ENCODE assay signal across 20 cellular contexts in genomic region chr6:12586696-12587095, GRCh38.
"Had no signal": no experiment of that assay in that cellular context is flagged by ENCODE, and none has a peak within 500 bp of the region (broad histone marks: within the 10 kb centered on the region; RNA-seq: fewer than 3 reads in every experiment).

No MANE protein-coding gene starts in this region.

- H3K27ac Mint-ChIP-seq: immature natural killer cell; naive thymus-derived CD4-positive, alpha-beta T cell; nephron progenitor cell; stimulated activated memory B cell treated with anti-CD40 and anti-IgM and Interleukin-4, amounts not matched to agents 10 μg/mL and 1 μg/mL and 100 μg/mL, for 72 hours; stimulated activated naive CD8-positive, alpha-beta T cell treated with anti-CD3 and anti-CD28 coated beads, Interleukin-15, Interleukin-2, amounts not matched to agents 100 ng/mL and 50 ng/mL, for 24 hours had no signal

- H3K36me3 Mint-ChIP-seq: immature natural killer cell; naive thymus-derived CD4-positive, alpha-beta T cell; stimulated activated memory B cell treated with anti-CD40 and anti-IgM and Interleukin-4, amounts not matched to agents 10 μg/mL and 1 μg/mL and 100 μg/mL, for 72 hours had no signal

- H3K36me3 ChIP-seq: colonic mucosa, gastroesophageal sphincter, right lobe of liver, tibial artery, upper lobe of right lung, vagina had no signal

- H3K4me1 Mint-ChIP-seq: immature natural killer cell; stimulated activated memory B cell treated with anti-CD40 and anti-IgM and Interleukin-4, amounts not matched to agents 10 μg/mL and 1 μg/mL and 100 μg/mL, for 72 hours had no signal

- H3K9me3 Mint-ChIP-seq: immature natural killer cell; naive thymus-derived CD4-positive, alpha-beta T cell; nephron progenitor cell; stimulated activated memory B cell treated with anti-CD40 and anti-IgM and Interleukin-4, amounts not matched to agents 10 μg/mL and 1 μg/mL and 100 μg/mL, for 72 hours; stimulated activated naive CD8-positive, alpha-beta T cell treated with anti-CD3 and anti-CD28 coated beads, Interleukin-15, Interleukin-2, amounts not matched to agents 100 ng/mL and 50 ng/mL, for 24 hours had no signal

- DNase-seq: colonic mucosa; dermis blood vessel endothelial cell; glutamatergic neuron; immature natural killer cell; kidney; left colon; mammary epithelial cell; naive thymus-derived CD4-positive, alpha-beta T cell; nephron progenitor cell; psoas muscle; retina; right lobe of liver; stimulated activated CD4-positive, alpha-beta T cell treated with anti-CD3 and anti-CD28 coated beads, Interleukin-4, amount 100 ng/mL, for 1 hour; tibial artery; upper lobe of right lung had no signal

- H3K27ac ChIP-seq: colonic mucosa, tibial artery, upper lobe of right lung, vagina had no signal

- H3K4me1 ChIP-seq: colonic mucosa, psoas muscle, right lobe of liver, upper lobe of right lung, vagina had no signal

- H3K4me3 ChIP-seq: colonic mucosa, gastroesophageal sphincter, psoas muscle, right lobe of liver, tibial artery, upper lobe of right lung, vagina had no signal

- H3K27me3 Mint-ChIP-seq: stimulated activated memory B cell treated with anti-CD40 and anti-IgM and Interleukin-4, amounts not matched to agents 10 μg/mL and 1 μg/mL and 100 μg/mL, for 72 hours had no signal

- H3K27me3 ChIP-seq: colonic mucosa, gastroesophageal sphincter, right lobe of liver, tibial artery, upper lobe of right lung, vagina had no signal

- H3K9me3 ChIP-seq: colonic mucosa, gastroesophageal sphincter, psoas muscle, right lobe of liver, tibial artery, upper lobe of right lung, vagina had no signal

- H3K4me3 Mint-ChIP-seq: immature natural killer cell; naive thymus-derived CD4-positive, alpha-beta T cell; nephron progenitor cell; stimulated activated memory B cell treated with anti-CD40 and anti-IgM and Interleukin-4, amounts not matched to agents 10 μg/mL and 1 μg/mL and 100 μg/mL, for 72 hours; stimulated activated naive CD8-positive, alpha-beta T cell treated with anti-CD3 and anti-CD28 coated beads, Interleukin-15, Interleukin-2, amounts not matched to agents 100 ng/mL and 50 ng/mL, for 24 hours had no signal

- ATAC-seq: esophagus mucosa; gastroesophageal sphincter; left colon; naive thymus-derived CD4-positive, alpha-beta T cell; psoas muscle; right lobe of liver; stimulated activated memory B cell treated with anti-CD40 and anti-IgM and Interleukin-4, amounts not matched to agents 10 μg/mL and 1 μg/mL and 100 μg/mL, for 72 hours; upper lobe of right lung had no signal
